In genomic region chr1:30518186-30518585, GRCh38 we compare ENCODE assay signal across 21 cellular contexts.
DNase-seq lines count a peak whose midpoint lies in the region; TF ChIP-seq lines count a peak whose summit lies in the region.
"Had no signal": no experiment of that assay in that cellular context is flagged by ENCODE, and none has a peak within 500 bp of the region (broad histone marks: within the 10 kb centered on the region; RNA-seq: fewer than 3 reads in every experiment).

No MANE protein-coding gene starts in this region.

- H3K9me3 Mint-ChIP-seq in chondrocyte (ENCODE audit: low read depth), result no peaks in the 10 kb centered on the region
- H3K9me3 Mint-ChIP-seq in osteocyte (ENCODE audit: unreplicated experiment), result no peaks in the 10 kb centered on the region
- H3K9me3 Mint-ChIP-seq: CD4-positive, CD25-positive, alpha-beta regulatory T cell; GM23338 had no signal

- H3K27me3 ChIP-seq in tibial artery (peaks cover 0 to 35% of the 10 kb centered on the region in 2 donors), breast epithelium (peaks cover 0 to 4% of the 10 kb centered on the region in 2 donors)

- no peak for TF ChIP-seq POLR2A in breast epithelium (IDR thresholded peaks at IDR 0.05)

- peaks cover 5% of the 10 kb centered on the region for H3K4me1 Mint-ChIP-seq in chondrocyte (ENCODE audit: low read depth)
- no peaks in the 10 kb centered on the region for H3K4me1 Mint-ChIP-seq in osteocyte (ENCODE audit: unreplicated experiment)
- H3K4me1 Mint-ChIP-seq: B cell; CD4-positive, CD25-positive, alpha-beta regulatory T cell had no signal

- H3K9me3 ChIP-seq in tibial artery, result no peaks in the 10 kb centered on the region
- H3K9me3 ChIP-seq in breast epithelium, result no peaks in the 10 kb centered on the region
- H3K9me3 ChIP-seq: Caco-2 had no signal

- intact Hi-C loops in tibial artery (cut with DNase I; ENCODE audit: low total_unique reads) (no loop called here), breast epithelium (cut with DNase I; ENCODE audit: low total_unique reads) (no loop called here)

- H3K27me3 Mint-ChIP-seq in chondrocyte (ENCODE audit: low read depth) (no peaks in the 10 kb centered on the region), osteocyte (ENCODE audit: unreplicated experiment) (no peaks in the 10 kb centered on the region)

- H3K36me3 Mint-ChIP-seq in chondrocyte (ENCODE audit: low read depth) (no peaks in the 10 kb centered on the region), osteocyte (ENCODE audit: unreplicated experiment) (no peaks in the 10 kb centered on the region)
- H3K36me3 Mint-ChIP-seq: CD4-positive, CD25-positive, alpha-beta regulatory T cell had no signal

- H3K27ac ChIP-seq in tibial artery (no peak overlapping the region), breast epithelium (no peak overlapping the region)
- H3K27ac ChIP-seq: PC-9, RWPE1 had no signal

- no peaks in the 10 kb centered on the region for H3K4me1 ChIP-seq in tibial artery
- H3K4me1 ChIP-seq in breast epithelium, result no peaks in the 10 kb centered on the region
- H3K4me1 ChIP-seq: Caco-2 had no signal

- DNase-seq in activated CD8-positive, alpha-beta memory T cell treated with anti-CD3 and anti-CD28 coated beads for 24 hours, result peak; percentile 32
- DNase-seq in activated CD8-positive, alpha-beta memory T cell treated with anti-CD3 and anti-CD28 coated beads, Interleukin-2, amount 50 U/mL, for 4 hours, result no peak
- DNase-seq in chondrocyte (ENCODE audit: low spot score), result peak; percentile 25
- DNase-seq in osteocyte (ENCODE audit: extremely low spot score, unreplicated experiment), result peak; percentile 53
- DNase-seq in tibial artery, result peak; percentile 11 to 28
- DNase-seq in breast epithelium (ENCODE audit: low spot score in 2 of 2), result no peak
- no peak for DNase-seq in NCI-H1694 treated with DMSO at 0.1 percent for 48 hours (lab: John Stamatoyannopoulos, UW)
- DNase-seq in HCEC 1CT, result no peak
- DNase-seq: 8988T; Caco-2; CD4-positive, CD25-positive, alpha-beta regulatory T cell; MM.1S; NCI-H1436 treated with DMSO at 0.1 percent for 48 hours; NCI-H2029 treated with DMSO at 0.1 percent for 48 hours; NCI-H2171 treated with DMSO at 0.1 percent for 48 hours; NCI-H446; NCI-H526 treated with DMSO at 0.1 percent for 48 hours; PC-9 had no signal

- TF ChIP-seq CTCF in chondrocyte (IDR thresholded peaks at IDR 0.05) (no peak), osteocyte (IDR thresholded peaks at IDR 0.05) (no peak), tibial artery (IDR thresholded peaks at IDR 0.05) (no peak), breast epithelium (IDR thresholded peaks at IDR 0.05) (no peak)

- no peak overlapping the region for H3K4me3 ChIP-seq in tibial artery
- no peak overlapping the region for H3K4me3 ChIP-seq in breast epithelium
- H3K4me3 ChIP-seq: GM23338, PC-9 had no signal

- H3K27ac Mint-ChIP-seq in chondrocyte (ENCODE audit: unreplicated experiment) (no peak overlapping the region), osteocyte (ENCODE audit: unreplicated experiment) (no peak overlapping the region)
- H3K27ac Mint-ChIP-seq: B cell; CD4-positive, CD25-positive, alpha-beta regulatory T cell; GM23338 had no signal

- no peak overlapping the region for H3K4me3 Mint-ChIP-seq in chondrocyte (ENCODE audit: unreplicated experiment)
- H3K4me3 Mint-ChIP-seq in osteocyte (ENCODE audit: unreplicated experiment), result no peak overlapping the region
- H3K4me3 Mint-ChIP-seq: B cell; CD4-positive, CD25-positive, alpha-beta regulatory T cell; GM23338 had no signal

- H3K36me3 ChIP-seq in tibial artery (no peaks in the 10 kb centered on the region), breast epithelium (no peaks in the 10 kb centered on the region)

Comparison
In these comparisons a context has a peak if more than half of its experiments do, and no peak if none do; other contexts are left out.
1. DNase-seq: peak in activated CD8-positive, alpha-beta memory T cell treated with anti-CD3 and anti-CD28 coated beads for 24 hours (single experiment), chondrocyte (single experiment), osteocyte (single experiment) and tibial artery (2 of 2); none in activated CD8-positive, alpha-beta memory T cell treated with anti-CD3 and anti-CD28 coated beads, Interleukin-2, amount 50 U/mL, for 4 hours (single experiment), breast epithelium (0 of 2), NCI-H1694 treated with DMSO at 0.1 percent for 48 hours (single experiment) and HCEC 1CT (single experiment).